ENCODE assay signal across 16 cellular contexts in the genomic region with DNA sequence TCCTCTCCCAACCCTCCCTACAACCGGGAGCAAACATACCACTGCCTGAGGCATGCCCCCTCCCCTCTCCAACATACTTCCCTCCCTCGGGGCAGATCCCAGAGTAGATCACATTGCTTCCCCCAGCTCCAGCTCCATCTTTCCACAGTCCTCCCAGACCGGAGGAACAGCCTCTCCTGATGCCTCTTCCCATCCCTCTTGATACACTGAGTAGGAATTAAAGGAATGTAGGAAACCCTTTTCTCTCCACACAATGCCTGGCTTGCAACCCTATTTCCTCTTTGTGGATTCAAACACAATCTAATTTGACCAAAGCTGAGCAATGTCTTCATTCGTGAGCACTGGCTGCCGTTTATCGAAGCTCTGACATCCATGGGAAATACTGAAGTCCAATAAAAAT.
DNase-seq lines count a peak whose midpoint lies in the region; ATAC-seq and TF ChIP-seq lines count a peak whose summit lies in the region.
"Had no signal": no experiment of that assay in that cellular context is flagged by ENCODE, and none has a peak within 500 bp of the region (broad histone marks: within the 10 kb centered on the region; RNA-seq: fewer than 3 reads in every experiment).

No MANE protein-coding gene starts in this region.

- H3K4me1 Mint-ChIP-seq in chondrocyte (ENCODE audit: low read depth): peaks cover 82% of the 10 kb centered on the region
- H3K4me1 Mint-ChIP-seq in type B pancreatic cell (ENCODE audit: unreplicated experiment): peaks cover 10% of the 10 kb centered on the region

- H3K27me3 ChIP-seq in right cardiac atrium (ENCODE audit: control insufficient read depth, insufficient read depth): no peaks in the 10 kb centered on the region

- intact Hi-C loops in right cardiac atrium (cut with DNase I) (no loop called here), Right ventricle myocardium superior (cut with DNase I) (no loop called here)

- H3K27ac Mint-ChIP-seq in chondrocyte (ENCODE audit: unreplicated experiment) (peak overlapping the region; percentile 67), type B pancreatic cell (no peak overlapping the region)
- H3K27ac Mint-ChIP-seq: progenitor cell of endocrine pancreas had no signal

- H3K4me3 Mint-ChIP-seq in chondrocyte (ENCODE audit: unreplicated experiment): no peak overlapping the region
- peak overlapping the region; percentile 17 for H3K4me3 Mint-ChIP-seq in type B pancreatic cell

- 36% methylated on average over 6 of the region's 6 CpGs for WGBS in right cardiac atrium

- no peaks in the 10 kb centered on the region for H3K36me3 Mint-ChIP-seq in chondrocyte (ENCODE audit: low read depth)
- no peaks in the 10 kb centered on the region for H3K36me3 Mint-ChIP-seq in type B pancreatic cell

- H3K9me3 Mint-ChIP-seq in chondrocyte (ENCODE audit: low read depth): peaks cover 10% of the 10 kb centered on the region
- peaks cover 14% of the 10 kb centered on the region for H3K9me3 Mint-ChIP-seq in type B pancreatic cell

- H3K9me3 ChIP-seq in right cardiac atrium (ENCODE audit: control insufficient read depth, low read length): no peaks in the 10 kb centered on the region

- H3K4me3 ChIP-seq in right cardiac atrium (ENCODE audit: low read length): no peak overlapping the region

- H3K27me3 Mint-ChIP-seq in chondrocyte (ENCODE audit: low read depth): no peaks in the 10 kb centered on the region
- no peaks in the 10 kb centered on the region for H3K27me3 Mint-ChIP-seq in type B pancreatic cell

- ATAC-seq in right cardiac atrium (no peak), Right ventricle myocardium superior (ENCODE audit: poor library complexity) (no peak)

- no peak for DNase-seq in right cardiac atrium
- DNase-seq in Right ventricle myocardium superior: no peak
- no peak for DNase-seq in chondrocyte (ENCODE audit: low spot score)
- peak; percentile 28 for DNase-seq in kidney tubule cell (ENCODE audit: low spot score)
- no peak for DNase-seq in type B pancreatic cell (ENCODE audit: extremely low spot score, unreplicated experiment)
- DNase-seq in NCI-H1436 (lab: John Stamatoyannopoulos, UW): no peak
- DNase-seq in RKO (ENCODE audit: low spot score): no peak
- no peak for DNase-seq in activated effector memory CD4-positive, alpha-beta T cell treated with Interleukin-2 at 50 U/mL for 16 hours
- DNase-seq: activated naive CD4-positive, alpha-beta T cell; caudate nucleus; GF-D8; head of caudate nucleus; NCI-H1436 treated with DMSO at 0.1 percent for 48 hours; NCI-H446 had no signal

- H3K4me1 ChIP-seq in right cardiac atrium (ENCODE audit: control insufficient read depth, insufficient read depth, low read length): peaks cover 5% of the 10 kb centered on the region

- TF ChIP-seq CTCF in chondrocyte (IDR thresholded peaks at IDR 0.05) (no peak), type B pancreatic cell (conservative IDR thresholded peaks at IDR 0.05) (no peak)

- H3K27ac ChIP-seq in right cardiac atrium (ENCODE audit: low read length): peak overlapping the region; percentile 17
- H3K27ac ChIP-seq: HL-60 had no signal
